13 cellular contexts compared by ENCODE assay signal in genomic region chr2:200603972-200604371, GRCh38. TPM values are rescaled to one million over a fixed set of nuclear protein-coding genes. Genes with fewer than 3 reads are reported as not detected.
DNase-seq lines count a peak whose midpoint lies in the region; ATAC-seq, FAIRE-seq and TF ChIP-seq lines count a peak whose summit lies in the region.
"Had no signal": no experiment of that assay in that cellular context is flagged by ENCODE, and none has a peak within 500 bp of the region (broad histone marks: within the 10 kb centered on the region; RNA-seq: fewer than 3 reads in every experiment).

No MANE protein-coding gene starts in this region.

- ATAC-seq in HG03095 (IDR thresholded peaks at IDR 0.05; ENCODE audit: unreplicated experiment), result no peak

- peak overlapping the region; percentile 23 for H3K9ac ChIP-seq in astrocyte (ENCODE audit: low read length)

- in situ Hi-C loops in ACHN (cut with HindIII; ENCODE audit: low pct_ligation_motif_present, low pct_unique_long_range_greater_than_20kb, low sequenced_read_pairs), result no loop called here
- in situ Hi-C loops in G401 (cut with HindIII; ENCODE audit: low sequenced_read_pairs), result no loop called here

- peak overlapping the region; percentile 72 for H3K4me2 ChIP-seq in astrocyte (ENCODE audit: low read length)

- H3K9me3 ChIP-seq in astrocyte (ENCODE audit: insufficient read depth, low read depth, low read length), result no peaks in the 10 kb centered on the region
- H3K9me3 ChIP-seq: Peyer's patch had no signal

- H3K27me3 Mint-ChIP-seq in astrocyte (ENCODE audit: low read depth, unreplicated experiment), result no peaks in the 10 kb centered on the region
- H3K27me3 Mint-ChIP-seq in T-helper 2 cell treated with Interferon-gamma antibody and Interleukin-4, amounts not matched to agents 5 μg/mL and 100 μg/mL, for 36 hours (ENCODE audit: low read depth), result peaks cover 11% of the 10 kb centered on the region

- no peaks in the 10 kb centered on the region for H4K20me1 ChIP-seq in astrocyte (ENCODE audit: insufficient read depth, low read length)

- TF ChIP-seq CTCF in astrocyte (IDR thresholded peaks at IDR 0.05; ENCODE audit: insufficient read depth, low read depth, low read length), result no peak

- peaks cover 3% of the 10 kb centered on the region for H3K36me3 Mint-ChIP-seq in astrocyte (ENCODE audit: low read depth, unreplicated experiment)
- H3K36me3 Mint-ChIP-seq in T-helper 2 cell treated with Interferon-gamma antibody and Interleukin-4, amounts not matched to agents 5 μg/mL and 100 μg/mL, for 36 hours (ENCODE audit: low read depth), result no peaks in the 10 kb centered on the region

- DNase-seq in ACHN (peak; percentile 58), LoVo (ENCODE audit: low spot score) (peak; percentile 39), astrocyte (ENCODE audit: low read depth) (peak; percentile 71), glomerular visceral epithelial cell (ENCODE audit: extremely low spot score) (peak; percentile 56), NOMO-1 treated with DMSO at 0.1 percent for 48 hours (lab: John Stamatoyannopoulos, UW; ENCODE audit: unreplicated experiment) (no peak), G401 (ENCODE audit: low spot score) (no peak)
- no peak for DNase-seq in T-helper 2 cell treated with Interferon-gamma antibody and Interleukin-4, amounts not matched to agents 5 μg/mL and 100 μg/mL, for 36 hours (ENCODE audit: low spot score)
- DNase-seq: DND-41, NCI-H1048, NCI-H446 treated with DMSO at 0.1 percent for 48 hours, Peyer's patch had no signal

- H3K27me3 ChIP-seq in astrocyte (ENCODE audit: insufficient read depth, low read length), result no peaks in the 10 kb centered on the region
- H3K27me3 ChIP-seq: Peyer's patch had no signal

- no peaks in the 10 kb centered on the region for H3K36me3 ChIP-seq in astrocyte (ENCODE audit: insufficient read depth, low read length)
- H3K36me3 ChIP-seq: Peyer's patch had no signal

- peak overlapping the region; percentile 46 for H3K27ac ChIP-seq in astrocyte (ENCODE audit: low read depth, low read length)
- H3K27ac ChIP-seq: Peyer's patch had no signal

- H3K4me3 Mint-ChIP-seq in astrocyte (ENCODE audit: unreplicated experiment), result no peak overlapping the region
- H3K4me3 Mint-ChIP-seq in T-helper 2 cell treated with Interferon-gamma antibody and Interleukin-4, amounts not matched to agents 5 μg/mL and 100 μg/mL, for 36 hours, result no peak overlapping the region

- H3K4me1 ChIP-seq in astrocyte (ENCODE audit: insufficient read depth, low read length), result peaks cover 24% of the 10 kb centered on the region
- H3K4me1 ChIP-seq: Peyer's patch had no signal

- peaks cover 11% of the 10 kb centered on the region for H3K9me3 Mint-ChIP-seq in astrocyte (ENCODE audit: unreplicated experiment)
- H3K9me3 Mint-ChIP-seq in T-helper 2 cell treated with Interferon-gamma antibody and Interleukin-4, amounts not matched to agents 5 μg/mL and 100 μg/mL, for 36 hours, result no peaks in the 10 kb centered on the region

- no peak overlapping the region for H3K4me3 ChIP-seq in astrocyte (ENCODE audit: insufficient read depth, low read depth, low read length)
- H3K4me3 ChIP-seq: Peyer's patch had no signal

- no peaks in the 10 kb centered on the region for H3K79me2 ChIP-seq in astrocyte (ENCODE audit: insufficient read depth, low read length)

- H3K4me1 Mint-ChIP-seq in astrocyte (ENCODE audit: low read depth, unreplicated experiment), result peaks cover 24% of the 10 kb centered on the region
- peaks cover 1% of the 10 kb centered on the region for H3K4me1 Mint-ChIP-seq in T-helper 2 cell treated with Interferon-gamma antibody and Interleukin-4, amounts not matched to agents 5 μg/mL and 100 μg/mL, for 36 hours (ENCODE audit: low read depth)

- no peak overlapping the region for H2AFZ ChIP-seq in astrocyte (ENCODE audit: low read depth, low read length)

- peak; percentile 82 for FAIRE-seq in astrocyte (lab: Jason Lieb, UNC)
- FAIRE-seq: H1 had no signal

- H3K27ac Mint-ChIP-seq in astrocyte (ENCODE audit: unreplicated experiment), result peak overlapping the region; percentile 50
- H3K27ac Mint-ChIP-seq in T-helper 2 cell treated with Interferon-gamma antibody and Interleukin-4, amounts not matched to agents 5 μg/mL and 100 μg/mL, for 36 hours, result no peak overlapping the region

RNA-seq across cellular contexts. Expression of gene AOX1, which starts 18.2 kb away (rescaled TPM):
- 1.6 and 3.4 TPM in 2 replicates for total RNA-seq in astrocyte
- not detected in 2 replicates for total RNA-seq in G401 (2014; rRNA removed; shearing (Covaris generic))

Comparison
In these comparisons a context has a peak if more than half of its experiments do, and no peak if none do; other contexts are left out.
1. DNase-seq: peak in ACHN (single experiment), LoVo (single experiment), astrocyte (single experiment) and glomerular visceral epithelial cell (single experiment); none in NOMO-1 treated with DMSO at 0.1 percent for 48 hours (single experiment), G401 (single experiment) and T-helper 2 cell treated with Interferon-gamma antibody and Interleukin-4, amounts not matched to agents 5 μg/mL and 100 μg/mL, for 36 hours (single experiment).